In the genomic region with DNA sequence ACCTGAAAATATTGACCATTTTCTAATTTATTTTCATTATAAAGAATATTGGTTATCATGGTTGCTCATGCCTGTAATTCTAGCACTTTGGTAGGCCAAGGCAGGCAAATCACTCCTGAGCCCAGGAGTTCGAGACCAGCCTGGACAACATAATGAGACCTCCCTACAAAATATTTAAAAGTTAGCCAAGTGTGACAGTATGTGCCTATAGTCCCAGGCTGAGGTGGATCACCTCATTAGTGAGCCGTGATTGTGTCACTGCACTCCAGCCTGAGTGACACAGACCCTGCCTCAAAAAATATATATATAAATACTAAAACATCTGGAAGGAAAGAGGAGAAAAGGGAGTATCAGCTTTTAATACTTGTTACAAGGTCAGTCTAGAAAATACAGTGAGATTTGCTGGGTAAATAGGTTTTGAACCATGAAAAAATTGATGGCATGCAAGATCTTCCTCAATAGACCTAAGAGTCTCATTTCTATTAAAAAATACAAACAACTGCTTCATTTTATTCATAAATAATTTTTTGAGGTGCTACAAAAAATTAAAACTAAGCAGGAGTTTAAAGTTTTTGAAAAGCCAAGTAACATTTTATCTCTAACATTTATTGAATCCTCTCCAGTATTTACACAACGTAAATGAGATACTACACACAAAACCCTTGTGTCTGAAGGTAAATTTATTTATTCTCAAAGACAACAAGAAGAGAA, we compare ENCODE assay signal across 8 cellular contexts. TPM values are rescaled to one million over a fixed set of nuclear protein-coding genes. Genes with fewer than 3 reads are reported as not detected.
DNase-seq lines count a peak whose midpoint lies in the region; ATAC-seq, FAIRE-seq and TF ChIP-seq lines count a peak whose summit lies in the region.
"Had no signal": no experiment of that assay in that cellular context is flagged by ENCODE, and none has a peak within 500 bp of the region (broad histone marks: within the 10 kb centered on the region; RNA-seq: fewer than 3 reads in every experiment).

No MANE protein-coding gene starts in this region.

- intact Hi-C loops in Panc1 (cut with micrococcal nuclease; ENCODE audit: unreplicated experiment): loop anchor here (1.0 to 5.0 kb wide), 3 partner anchors 8 to 143 kb away; no protein-coding TSS in a partner anchor
- intact Hi-C loops in sigmoid colon (cut with DNase I): loop anchor here (5.0 kb wide), 1 partner anchor 138 kb away; a partner anchor contains a TSS

- in situ Hi-C loops in Panc1 (cut with HindIII; ENCODE audit: low pct_unique_long_range_greater_than_20kb, low sequenced_read_pairs): no loop called here

- H3K9me3 ChIP-seq in Panc1 (ENCODE audit: control insufficient read depth, insufficient read depth, low read depth, low read length) (no peaks in the 10 kb centered on the region), duodenal mucosa (ENCODE audit: control insufficient read depth in 1 of 2, low read length in 2 of 2) (no peaks in the 10 kb centered on the region), sigmoid colon (no peaks in the 10 kb centered on the region)

- DNase-seq in H54 (ENCODE audit: insufficient read length, low spot score) (no peak), Panc1 (ENCODE audit: low read depth, low spot score) (no peak), sigmoid colon (peak; percentile 47), urothelium cell line (ENCODE audit: low spot score) (no peak), RPMI8226 (no peak), HuH-7 (ENCODE audit: low spot score) (no peak)
- DNase-seq: stimulated activated CD4-positive, alpha-beta T cell treated with anti-CD3 and anti-CD28 coated beads, Interleukin-2, amount 100 ng/mL, for 48 hours had no signal

- H3K27me3 ChIP-seq in Panc1 (ENCODE audit: control insufficient read depth, insufficient read depth, low read length) (no peaks in the 10 kb centered on the region), duodenal mucosa (ENCODE audit: control insufficient read depth in 1 of 2, insufficient read depth in 2 of 2, low read length in 2 of 2) (no peaks in the 10 kb centered on the region), sigmoid colon (no peaks in the 10 kb centered on the region)

- H3K4me3 ChIP-seq in Panc1 (ENCODE audit: low read depth in 2 of 2, low read length in 2 of 2): no peak overlapping the region
- no peak overlapping the region for H3K4me3 ChIP-seq in duodenal mucosa (ENCODE audit: low read depth in 1 of 2, low read length in 2 of 2)
- H3K4me3 ChIP-seq in sigmoid colon: no peak overlapping the region

- peaks cover 13% of the 10 kb centered on the region for H3K36me3 ChIP-seq in Panc1 (ENCODE audit: control insufficient read depth, insufficient read depth, low read length)
- peaks cover 6 to 11% of the 10 kb centered on the region in 2 donors for H3K36me3 ChIP-seq in duodenal mucosa (ENCODE audit: control insufficient read depth in 1 of 2, insufficient read depth in 2 of 2, low read length in 2 of 2)
- peaks cover 0 to 11% (median 0%) of the 10 kb centered on the region in 4 donors for H3K36me3 ChIP-seq in sigmoid colon

- H3K9ac ChIP-seq in duodenal mucosa (ENCODE audit: low read depth in 1 of 2, low read length in 2 of 2): peak overlapping the region; percentile 41 to 45

- no peak for ATAC-seq in Panc1

- CTCF ChIA-PET in Panc1 (lab: Charles Lee): no interaction called here

- POLR2A ChIA-PET in Panc1 (lab: Charles Lee): interaction anchor here (0.7 to 2.4 kb wide), 8 partner anchors 8 to 138 kb away, joined by 3 to 9 read pairs (median 5); a partner anchor contains a TSS

- peak overlapping the region; percentile 100 for H3K27ac ChIP-seq in Panc1 (ENCODE audit: low read length)
- H3K27ac ChIP-seq in duodenal mucosa (ENCODE audit: low read depth, low read length): peak overlapping the region; percentile 72
- peak overlapping the region; percentile 81 to 94 (median 93) for H3K27ac ChIP-seq in sigmoid colon

- TF ChIP-seq EP300 in sigmoid colon (IDR thresholded peaks at IDR 0.05): no peak

- TF ChIP-seq CTCF in Panc1 (IDR thresholded peaks at IDR 0.05) (no peak), sigmoid colon (IDR thresholded peaks at IDR 0.05) (no peak)

- TF ChIP-seq POLR2A in H54 (IDR thresholded peaks at IDR 0.05; ENCODE audit: low read depth, low read length): peak; percentile 80
- peak in 1 of 2 donors; percentile 14 for TF ChIP-seq POLR2A in sigmoid colon (IDR thresholded peaks at IDR 0.05)

- H3K4me1 ChIP-seq in Panc1 (ENCODE audit: control insufficient read depth, insufficient read depth, low read length) (peaks cover 53% of the 10 kb centered on the region), duodenal mucosa (ENCODE audit: control insufficient read depth in 1 of 2, insufficient read depth in 2 of 2, low read length in 2 of 2) (peaks cover 50 to 56% of the 10 kb centered on the region in 2 donors), sigmoid colon (peaks cover 0 to 68% (median 55%) of the 10 kb centered on the region in 4 donors)

- BruUV-seq in Panc1 (replicated peaks; lab: Mats Ljungman, UMichigan): no TSS peak

- WGBS in sigmoid colon, 2 donors: 35 to 69% methylated on average over 3 of the region's 3 CpGs

- FAIRE-seq in H54 (lab: Jason Lieb, UNC) (no peak), urothelium cell line (lab: Jason Lieb, UNC) (no peak)

RNA-seq across cellular contexts. Expression of a gene that starts 47.7 kb away (rescaled TPM):
- total RNA-seq in Panc1 (2021; ENCODE audit: unreplicated experiment) (12.5 TPM), sigmoid colon (10 to 100 TPM; 13.8 to 23.2 (median 14.6) TPM)
- 8.6 TPM for polyA plus RNA-seq in Panc1 (2012; ENCODE audit: insufficient read length)
- 1 to 10 TPM; 3.9 to 5.9 (median 5.4) TPM for polyA plus RNA-seq in sigmoid colon

RNA-seq across cellular contexts. Expression of a gene that starts 47.9 kb away (rescaled TPM):
- total RNA-seq in Panc1 (2021; ENCODE audit: unreplicated experiment) (34.6 TPM), sigmoid colon (10 to 100 TPM; 28.9 to 63.0 (median 45.7) TPM)
- polyA plus RNA-seq in Panc1 (2012; ENCODE audit: insufficient read length): 28.0 TPM
- 10 to 100 TPM in 1 of 3 donors, 1 to 10 TPM in 2; 8.1 to 13.3 (median 9.0) TPM for polyA plus RNA-seq in sigmoid colon
